11 cellular contexts compared by ENCODE assay signal in the genomic region with DNA sequence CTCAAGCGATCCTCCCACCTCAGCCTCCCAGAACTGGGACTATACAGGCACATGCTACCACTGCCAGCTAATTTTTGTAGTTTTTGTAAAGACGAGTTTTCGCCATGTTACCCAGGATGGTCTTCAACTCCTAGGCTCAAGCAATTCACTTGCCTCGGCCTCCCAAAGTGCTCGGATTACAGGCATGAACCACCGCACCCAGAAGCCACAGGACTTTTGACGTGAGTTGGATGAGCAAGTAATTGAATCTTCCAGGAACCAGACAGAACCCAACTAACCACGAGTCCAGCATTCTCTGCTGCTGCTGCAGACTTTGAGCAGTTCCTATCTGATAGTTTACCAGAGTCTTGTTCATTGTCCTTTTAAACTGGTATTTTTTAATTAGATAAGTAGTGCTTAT.
"Had no signal": no experiment of that assay in that cellular context is flagged by ENCODE, and none has a peak within 500 bp of the region (broad histone marks: within the 10 kb centered on the region; RNA-seq: fewer than 3 reads in every experiment).

No MANE protein-coding gene starts in this region.

- H3K27ac ChIP-seq: pancreas had no signal

- H3K4me1 ChIP-seq: pancreas had no signal

- H3K4me3 ChIP-seq: pancreas had no signal

- DNase-seq: activated B cell treated with CpG ODN at 0.5 μM for 24 hours; activated CD4-positive, alpha-beta T cell treated with anti-CD3 and anti-CD28 coated beads, Interleukin-2, amount 10 ng/mL, durations not matched to agents 7 days and 5 days; activated CD8-positive, alpha-beta memory T cell treated with anti-CD3 and anti-CD28 coated beads for 24 hours; activated naive CD4-positive, alpha-beta T cell treated with anti-CD3 and anti-CD28 coated beads for 36 hours; cerebellar nuclear complex; glutamatergic neuron; immature natural killer cell; left cardiac atrium; pancreas; substantia nigra had no signal

- H3K9me3 ChIP-seq: pancreas had no signal

- H3K27me3 ChIP-seq: pancreas had no signal

- ATAC-seq: pancreas; stimulated activated memory B cell treated with anti-CD40 and anti-IgM and Interleukin-4, amounts not matched to agents 10 μg/mL and 1 μg/mL and 100 μg/mL, for 72 hours had no signal
